ENCODE assay signal across 22 cellular contexts in the genomic region with DNA sequence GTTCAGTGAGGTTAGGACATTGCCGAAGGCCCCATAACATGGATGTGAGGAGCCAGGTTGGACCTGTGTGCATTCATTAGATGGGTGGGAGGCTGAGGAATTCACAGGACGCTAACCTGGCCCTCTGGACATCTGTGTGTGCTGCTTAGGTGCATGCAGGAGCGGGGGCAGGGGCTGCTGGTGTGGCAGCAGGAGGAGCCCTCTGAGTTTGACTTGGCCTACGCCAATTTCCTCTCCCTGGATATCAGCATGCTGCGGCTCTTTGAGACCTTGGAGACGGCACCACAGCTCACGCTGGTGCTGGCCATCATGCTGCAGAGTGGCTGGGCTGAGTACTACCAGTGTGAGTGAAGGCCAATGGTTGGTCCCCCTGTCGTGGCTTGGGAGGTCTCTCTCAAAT. TPM values are rescaled to one million over a fixed set of nuclear protein-coding genes. Genes with fewer than 3 reads are reported as not detected.
DNase-seq lines count a peak whose midpoint lies in the region; ATAC-seq, FAIRE-seq and TF ChIP-seq lines count a peak whose summit lies in the region.
"Had no signal": no experiment of that assay in that cellular context is flagged by ENCODE, and none has a peak within 500 bp of the region (broad histone marks: within the 10 kb centered on the region; RNA-seq: fewer than 3 reads in every experiment).

No MANE protein-coding gene starts in this region.

- H3K4me1 ChIP-seq in uterus: no peaks in the 10 kb centered on the region
- H3K4me1 ChIP-seq: Caco-2 had no signal

- intact Hi-C loops in activated CD8-positive, alpha-beta T cell treated with anti-CD3 and anti-CD28 coated beads for 36 hours (cut with micrococcal nuclease): no loop called here
- intact Hi-C loops in uterus (cut with DNase I; ENCODE audit: low total_unique reads): no loop called here

- peaks cover 36% of the 10 kb centered on the region for H3K36me3 Mint-ChIP-seq in activated CD8-positive, alpha-beta T cell treated with anti-CD3 and anti-CD28 coated beads, Interleukin-2, amount 10 ng/mL, durations not matched to agents 7 days and 5 days (ENCODE audit: low read depth)
- H3K36me3 Mint-ChIP-seq in activated CD8-positive, alpha-beta T cell treated with anti-CD3 and anti-CD28 coated beads for 36 hours (ENCODE audit: low read depth): peaks cover 29% of the 10 kb centered on the region
- peaks cover 43% of the 10 kb centered on the region for H3K36me3 Mint-ChIP-seq in osteocyte (ENCODE audit: unreplicated experiment)

- no peak for ATAC-seq in activated CD8-positive, alpha-beta T cell treated with anti-CD3 and anti-CD28 coated beads, Interleukin-2, amount 10 ng/mL, durations not matched to agents 7 days and 5 days
- ATAC-seq in activated CD8-positive, alpha-beta T cell treated with anti-CD3 and anti-CD28 coated beads for 36 hours: no peak
- ATAC-seq in GM21825 (IDR thresholded peaks at IDR 0.05; ENCODE audit: unreplicated experiment): no peak
- ATAC-seq: CD8-positive, alpha-beta T cell; GM23338; HCT116 had no signal

- no peaks in the 10 kb centered on the region for H3K4me1 Mint-ChIP-seq in activated CD8-positive, alpha-beta T cell treated with anti-CD3 and anti-CD28 coated beads, Interleukin-2, amount 10 ng/mL, durations not matched to agents 7 days and 5 days (ENCODE audit: low read depth)
- peaks cover 8% of the 10 kb centered on the region for H3K4me1 Mint-ChIP-seq in activated CD8-positive, alpha-beta T cell treated with anti-CD3 and anti-CD28 coated beads for 36 hours (ENCODE audit: low read depth)
- H3K4me1 Mint-ChIP-seq in osteocyte (ENCODE audit: unreplicated experiment): no peaks in the 10 kb centered on the region
- H3K4me1 Mint-ChIP-seq: B cell, GM23338, H9 had no signal

- no peak overlapping the region for H3K4me3 ChIP-seq in uterus
- H3K4me3 ChIP-seq: BLaER1, GM23338 had no signal

- POLR2A ChIA-PET in activated CD8-positive, alpha-beta T cell treated with anti-CD3 and anti-CD28 coated beads, Interleukin-2, amount 10 ng/mL, durations not matched to agents 7 days and 5 days (lab: Charles Lee): no interaction called here
- POLR2A ChIA-PET in activated CD8-positive, alpha-beta T cell treated with anti-CD3 and anti-CD28 coated beads for 36 hours (lab: Charles Lee): no interaction called here

- no peaks in the 10 kb centered on the region for H3K27me3 ChIP-seq in uterus
- H3K27me3 ChIP-seq: BLaER1 had no signal

- TF ChIP-seq CTCF in activated CD8-positive, alpha-beta T cell treated with anti-CD3 and anti-CD28 coated beads for 36 hours (IDR thresholded peaks at IDR 0.05): no peak
- TF ChIP-seq CTCF in osteocyte (IDR thresholded peaks at IDR 0.05) (no peak), uterus (IDR thresholded peaks at IDR 0.05) (no peak)

- H3K4me3 Mint-ChIP-seq in activated CD8-positive, alpha-beta T cell treated with anti-CD3 and anti-CD28 coated beads, Interleukin-2, amount 10 ng/mL, durations not matched to agents 7 days and 5 days: no peak overlapping the region
- no peak overlapping the region for H3K4me3 Mint-ChIP-seq in activated CD8-positive, alpha-beta T cell treated with anti-CD3 and anti-CD28 coated beads for 36 hours
- H3K4me3 Mint-ChIP-seq in osteocyte (ENCODE audit: unreplicated experiment): no peak overlapping the region
- H3K4me3 Mint-ChIP-seq: B cell; CD4-positive, CD25-positive, alpha-beta regulatory T cell; CD8-positive, alpha-beta T cell; GM23338; H9 had no signal

- no peak for TF ChIP-seq POLR2A in uterus (IDR thresholded peaks at IDR 0.05)

- H3K27ac ChIP-seq in uterus: no peak overlapping the region
- H3K27ac ChIP-seq: 22Rv1, BLaER1, C4-2B had no signal

- H3K36me3 ChIP-seq in uterus: no peaks in the 10 kb centered on the region

- DNase-seq in activated CD8-positive, alpha-beta T cell treated with anti-CD3 and anti-CD28 coated beads, Interleukin-2, amount 10 ng/mL, durations not matched to agents 7 days and 5 days: no peak
- DNase-seq in activated CD8-positive, alpha-beta T cell treated with anti-CD3 and anti-CD28 coated beads for 36 hours: no peak
- DNase-seq in osteocyte (ENCODE audit: extremely low spot score, unreplicated experiment) (peak; percentile 73), urothelium cell line (ENCODE audit: low spot score) (no peak), uterus (no peak)
- DNase-seq: Caco-2; CD4-positive, CD25-positive, alpha-beta regulatory T cell; CD8-positive, alpha-beta T cell; DMS153; DND-41; H9 had no signal

- H3K9me3 Mint-ChIP-seq in activated CD8-positive, alpha-beta T cell treated with anti-CD3 and anti-CD28 coated beads, Interleukin-2, amount 10 ng/mL, durations not matched to agents 7 days and 5 days (ENCODE audit: insufficient read depth): no peaks in the 10 kb centered on the region
- H3K9me3 Mint-ChIP-seq in activated CD8-positive, alpha-beta T cell treated with anti-CD3 and anti-CD28 coated beads for 36 hours: no peaks in the 10 kb centered on the region
- no peaks in the 10 kb centered on the region for H3K9me3 Mint-ChIP-seq in osteocyte (ENCODE audit: unreplicated experiment)
- H3K9me3 Mint-ChIP-seq: CD4-positive, CD25-positive, alpha-beta regulatory T cell; CD8-positive, alpha-beta T cell; GM23338; H9 had no signal

- peak overlapping the region; percentile 25 for H3K27ac Mint-ChIP-seq in activated CD8-positive, alpha-beta T cell treated with anti-CD3 and anti-CD28 coated beads, Interleukin-2, amount 10 ng/mL, durations not matched to agents 7 days and 5 days
- no peak overlapping the region for H3K27ac Mint-ChIP-seq in activated CD8-positive, alpha-beta T cell treated with anti-CD3 and anti-CD28 coated beads for 36 hours
- no peak overlapping the region for H3K27ac Mint-ChIP-seq in osteocyte (ENCODE audit: unreplicated experiment)
- H3K27ac Mint-ChIP-seq: B cell, GM23338, H9 had no signal

- CTCF ChIA-PET in activated CD8-positive, alpha-beta T cell treated with anti-CD3 and anti-CD28 coated beads, Interleukin-2, amount 10 ng/mL, durations not matched to agents 7 days and 5 days (lab: Charles Lee): no interaction called here
- CTCF ChIA-PET in activated CD8-positive, alpha-beta T cell treated with anti-CD3 and anti-CD28 coated beads for 36 hours (lab: Charles Lee): no interaction called here

- H3K27me3 Mint-ChIP-seq in activated CD8-positive, alpha-beta T cell treated with anti-CD3 and anti-CD28 coated beads, Interleukin-2, amount 10 ng/mL, durations not matched to agents 7 days and 5 days (ENCODE audit: low read depth): no peaks in the 10 kb centered on the region
- no peaks in the 10 kb centered on the region for H3K27me3 Mint-ChIP-seq in activated CD8-positive, alpha-beta T cell treated with anti-CD3 and anti-CD28 coated beads for 36 hours
- H3K27me3 Mint-ChIP-seq in osteocyte (ENCODE audit: unreplicated experiment): no peaks in the 10 kb centered on the region
- H3K27me3 Mint-ChIP-seq: B cell had no signal

- FAIRE-seq in urothelium cell line (lab: Jason Lieb, UNC): peak; percentile 75
- FAIRE-seq: A204.1, G401.6, GM12892 had no signal

- no peaks in the 10 kb centered on the region for H3K9me3 ChIP-seq in uterus
- H3K9me3 ChIP-seq: BLaER1, Caco-2 had no signal

RNA-seq across cellular contexts. Expression of gene MMD2, which starts 34.5 kb away (rescaled TPM):
- total RNA-seq in activated CD8-positive, alpha-beta T cell treated with anti-CD3 and anti-CD28 coated beads, Interleukin-2, amount 10 ng/mL, durations not matched to agents 7 days and 5 days: not detected
- not detected for total RNA-seq in activated CD8-positive, alpha-beta T cell treated with anti-CD3 and anti-CD28 coated beads for 36 hours
- not detected in 2 replicates for total RNA-seq in osteocyte
- total RNA-seq in uterus: not detected
- total RNA-seq: B cell; Caco-2; CD4-positive, CD25-positive, alpha-beta regulatory T cell; CD8-positive, alpha-beta T cell; H4 had no signal

RNA-seq across cellular contexts. Expression of gene RBAK, which starts 52.2 kb away (rescaled TPM):
- total RNA-seq in activated CD8-positive, alpha-beta T cell treated with anti-CD3 and anti-CD28 coated beads, Interleukin-2, amount 10 ng/mL, durations not matched to agents 7 days and 5 days: 10 to 100 TPM; 14.3 to 14.7 TPM
- 10 to 100 TPM; 15.4 to 17.1 TPM for total RNA-seq in activated CD8-positive, alpha-beta T cell treated with anti-CD3 and anti-CD28 coated beads for 36 hours
- total RNA-seq in osteocyte (13.0 and 13.6 TPM in 2 replicates), uterus (10 to 100 TPM in 3 of 4 donors, 1 to 10 TPM in 1; 2.1 to 26.9 (median 13.5) TPM)
